Comparison of ENCODE assay signal across 35 cellular contexts in genomic region chr14:43207189-43207588, GRCh38.
"Had no signal": no experiment of that assay in that cellular context is flagged by ENCODE, and none has a peak within 500 bp of the region (broad histone marks: within the 10 kb centered on the region; RNA-seq: fewer than 3 reads in every experiment).

No MANE protein-coding gene starts in this region.

- H3K4me3 ChIP-seq: MG63 had no signal

- H3K9me3 ChIP-seq: MG63 had no signal

- H3K27me3 ChIP-seq: MG63 had no signal

- DNase-seq: Karpas-422, Kasumi-1, MG63, MM.1S, MV-4-11, NCI-H1048, NCI-H1092, NCI-H1092 treated with DMSO at 0.1 percent for 48 hours, NCI-H1105, NCI-H1105 treated with DMSO at 0.1 percent for 48 hours, NCI-H1417, NCI-H1417 treated with DMSO at 0.1 percent for 48 hours, NCI-H1436, NCI-H1436 treated with DMSO at 0.1 percent for 48 hours, NCI-H146, NCI-H1694, NCI-H1694 treated with DMSO at 0.1 percent for 48 hours, NCI-H187, NCI-H187 treated with DMSO at 0.1 percent for 48 hours, NCI-H1930, NCI-H2029, NCI-H2029 treated with DMSO at 0.1 percent for 48 hours, NCI-H2081, NCI-H2081 treated with DMSO at 0.1 percent for 48 hours, NCI-H2107, NCI-H2171, NCI-H2171 treated with DMSO at 0.1 percent for 48 hours, NCI-H2227 treated with DMSO at 0.1 percent for 48 hours, NCI-H226, NCI-H345, NCI-H446, NCI-H446 treated with DMSO at 0.1 percent for 48 hours, NCI-H510A, NCI-H510A treated with DMSO at 0.1 percent for 48 hours, NCI-H524 had no signal

- H3K36me3 ChIP-seq: MG63 had no signal
